ENCODE assay signal across 8 cellular contexts in the genomic region with DNA sequence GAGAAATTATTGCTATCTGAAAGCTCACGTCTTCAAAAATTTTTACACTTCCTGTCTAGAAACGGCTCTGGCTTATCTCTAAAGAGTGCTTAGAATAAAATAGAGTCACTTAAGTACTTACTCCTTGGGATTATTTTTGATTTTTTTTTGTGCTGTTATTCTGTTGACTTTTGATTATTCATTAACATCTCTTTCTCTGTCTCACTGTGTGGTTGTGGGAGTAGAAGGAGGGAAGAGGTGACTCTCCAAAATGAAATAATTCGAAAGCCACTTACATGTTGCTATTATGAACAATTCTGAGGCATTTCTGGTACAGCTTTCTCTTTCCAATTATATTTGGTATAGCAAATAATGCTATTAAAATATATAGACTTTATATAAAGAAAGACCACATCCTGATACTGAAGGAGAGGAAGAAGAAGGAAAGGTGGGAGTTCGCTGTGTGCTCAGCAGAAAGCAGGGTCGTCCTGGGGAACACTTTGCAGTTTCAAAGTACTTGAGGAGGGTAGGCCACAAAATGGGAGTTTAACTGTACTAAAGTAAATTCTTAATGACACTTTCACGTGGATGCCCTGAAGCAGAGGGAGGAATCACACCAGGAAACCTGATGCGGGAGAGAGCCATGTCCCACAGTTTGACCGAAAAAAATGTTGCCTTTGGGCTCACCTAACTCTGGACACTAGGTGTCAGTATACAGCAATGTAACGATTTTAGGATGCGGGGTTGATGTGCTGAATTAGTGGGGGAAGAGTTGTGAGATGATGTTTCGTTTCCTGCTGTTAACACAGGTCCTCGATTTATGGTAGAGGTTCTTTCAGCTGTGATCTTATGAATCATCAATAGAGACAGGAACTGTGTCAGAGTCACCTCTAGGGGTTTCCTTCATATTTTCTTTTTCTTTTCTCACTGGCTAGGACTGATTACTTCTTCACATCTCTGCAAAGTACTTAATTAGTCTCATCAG. TPM values are rescaled to one million over a fixed set of nuclear protein-coding genes. Genes with fewer than 3 reads are reported as not detected.
DNase-seq lines count a peak whose midpoint lies in the region; ATAC-seq and TF ChIP-seq lines count a peak whose summit lies in the region.

No MANE protein-coding gene starts in this region.

- H3K18ac ChIP-seq in trophoblast cell (ENCODE audit: low read length), result no peak overlapping the region

- H3K9ac ChIP-seq in trophoblast cell (ENCODE audit: low read length), result no peak overlapping the region

- H4K91ac ChIP-seq in trophoblast cell (ENCODE audit: low read depth, low read length), result no peak overlapping the region

- no peak overlapping the region for H2AFZ ChIP-seq in trophoblast cell (ENCODE audit: insufficient read depth, low read length, poor library complexity)

- no peak overlapping the region for H2BK120ac ChIP-seq in trophoblast cell (ENCODE audit: insufficient read depth, low read length, poor library complexity)

- H3K23ac ChIP-seq in trophoblast cell (ENCODE audit: low read length), result no peak overlapping the region

- H3K9me3 Mint-ChIP-seq in activated naive CD4-positive, alpha-beta T cell treated with anti-CD3 and anti-CD28 coated beads, Interleukin-2, amount 50 U/mL, for 24 hours, result no peaks in the 10 kb centered on the region

- no peak overlapping the region for H2BK5ac ChIP-seq in trophoblast cell (ENCODE audit: low read depth, low read length, poor library complexity)

- H3K4me3 Mint-ChIP-seq in activated naive CD4-positive, alpha-beta T cell treated with anti-CD3 and anti-CD28 coated beads, Interleukin-2, amount 50 U/mL, for 24 hours, result peak overlapping the region; percentile 40

- no peak overlapping the region for H3K27ac ChIP-seq in trophoblast cell (ENCODE audit: low read depth, low read length)

- H3K9me3 ChIP-seq in trophoblast cell (ENCODE audit: insufficient read depth, low read depth, low read length), result no peaks in the 10 kb centered on the region

- H2BK12ac ChIP-seq in trophoblast cell (ENCODE audit: low read length), result no peak overlapping the region

- no peak overlapping the region for H3K4me2 ChIP-seq in trophoblast cell (ENCODE audit: low read length)

- no CpG with 5 or more reads among the region's 12 CpGs for WGBS in trophoblast cell (ENCODE audit: extremely low coverage, insufficient coverage, insufficient read length)

- ATAC-seq in HG02642 (IDR thresholded peaks at IDR 0.05; ENCODE audit: poor library complexity, unreplicated experiment), result peak; percentile 97

- in situ Hi-C loops in GM13977 (cut with MboI; ENCODE audit: low pct_unique_long_range_greater_than_20kb, low sequenced_read_pairs, unreplicated experiment) (loop anchor here (10.0 to 25.0 kb wide), 3 partner anchors 890 to 1647 kb away; a partner anchor contains a TSS), SK-MEL-5 (cut with HindIII; ENCODE audit: low pct_unique_long_range_greater_than_20kb, low sequenced_read_pairs) (no loop called here)

- H3K79me1 ChIP-seq in trophoblast cell (ENCODE audit: low read length), result no peaks in the 10 kb centered on the region

- H3K27me3 ChIP-seq in trophoblast cell (ENCODE audit: insufficient read depth, low read length), result no peaks in the 10 kb centered on the region

- peak overlapping the region; percentile 8 for H3K27ac Mint-ChIP-seq in activated naive CD4-positive, alpha-beta T cell treated with anti-CD3 and anti-CD28 coated beads, Interleukin-2, amount 50 U/mL, for 24 hours

- no peak overlapping the region for H4K8ac ChIP-seq in trophoblast cell (ENCODE audit: low read depth, low read length)

- H3K4me1 Mint-ChIP-seq in activated naive CD4-positive, alpha-beta T cell treated with anti-CD3 and anti-CD28 coated beads, Interleukin-2, amount 50 U/mL, for 24 hours, result peaks cover 33% of the 10 kb centered on the region

- H3K4me1 ChIP-seq in trophoblast cell (ENCODE audit: control insufficient read depth in 1 of 2, insufficient read depth in 2 of 2, low read length in 2 of 2), result no peaks in the 10 kb centered on the region

- no peak overlapping the region for H3K14ac ChIP-seq in trophoblast cell (ENCODE audit: low read length)

- no peak overlapping the region for H2AK5ac ChIP-seq in trophoblast cell (ENCODE audit: low read length)

- H4K12ac ChIP-seq in trophoblast cell (ENCODE audit: low read depth, low read length), result no peak overlapping the region

- H3K27me3 Mint-ChIP-seq in activated naive CD4-positive, alpha-beta T cell treated with anti-CD3 and anti-CD28 coated beads, Interleukin-2, amount 50 U/mL, for 24 hours, result peaks cover 11% of the 10 kb centered on the region

- H3K79me2 ChIP-seq in trophoblast cell (ENCODE audit: control insufficient read depth, insufficient read depth, low read length, poor library complexity), result no peaks in the 10 kb centered on the region

- H3K4me3 ChIP-seq in trophoblast cell (ENCODE audit: low read depth, low read length), result no peak overlapping the region

- H3K36me3 ChIP-seq in trophoblast cell (ENCODE audit: control insufficient read depth in 1 of 2, insufficient read depth in 2 of 2, low read length in 2 of 2), result no peaks in the 10 kb centered on the region

- peak; percentile 82 for TF ChIP-seq CTCF in GM13977 (IDR thresholded peaks at IDR 0.05; ENCODE audit: extremely low read depth, insufficient read depth, missing control alignments)

- DNase-seq in GM13977 (ENCODE audit: low spot score) (peak; percentile 45), NCI-H1048 (lab: John Stamatoyannopoulos, UW) (peak; percentile 68), SK-MEL-5 (ENCODE audit: low read depth, low spot score) (peak; percentile 82), glomerular endothelial cell (ENCODE audit: extremely low read depth, low read depth, low spot score) (peak; percentile 63), trophoblast cell (peak; percentile 62 to 93), mesenteric fat pad (ENCODE audit: low spot score) (no peak)

- H3K36me3 Mint-ChIP-seq in activated naive CD4-positive, alpha-beta T cell treated with anti-CD3 and anti-CD28 coated beads, Interleukin-2, amount 50 U/mL, for 24 hours, result no peaks in the 10 kb centered on the region

- no peak overlapping the region for H3K4ac ChIP-seq in trophoblast cell (ENCODE audit: low read depth, low read length)

RNA-seq across cellular contexts. Expression of a gene that starts 9.8 kb away (rescaled TPM):
- total RNA-seq in SK-MEL-5 (2014; rRNA removed; shearing (Covaris generic)), result 131 and 155 TPM in 2 replicates
- 68.5 and 70.2 TPM in 2 replicates for polyA plus RNA-seq in SK-MEL-5 (2015; cell fraction: cytosol; rRNA removed)
- polyA plus RNA-seq in SK-MEL-5 (2015; cell fraction: nucleus; rRNA removed), result 35.5 and 44.9 TPM in 2 replicates
- 95.8 and 96.2 TPM in 2 replicates for total RNA-seq in glomerular endothelial cell
- polyA plus RNA-seq in trophoblast cell (2013), result 108 and 113 TPM in 2 replicates
- total RNA-seq in mesenteric fat pad, result 82.5 TPM
